In the genomic region with DNA sequence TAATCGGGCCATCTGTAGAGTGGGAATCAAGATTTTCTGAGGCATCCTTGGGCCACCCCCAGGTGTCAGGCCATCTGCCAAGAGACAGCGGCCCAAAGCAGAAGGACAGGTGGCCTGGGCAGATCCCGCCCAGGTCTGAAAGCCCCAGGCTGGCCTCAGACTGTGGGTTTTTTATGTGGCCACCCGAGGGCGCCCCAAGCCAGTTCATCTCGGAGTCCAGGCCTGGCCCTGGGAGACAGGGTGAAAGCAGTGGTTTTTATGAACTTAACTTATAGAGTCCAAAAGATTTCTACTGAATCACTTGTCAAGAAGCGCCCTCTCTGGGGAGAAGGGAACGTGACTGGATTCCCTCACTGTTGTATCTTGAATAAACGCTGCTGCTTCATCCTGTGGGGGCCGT, we compare ENCODE assay signal across 9 cellular contexts. TPM values are rescaled to one million over a fixed set of nuclear protein-coding genes. Genes with fewer than 3 reads are reported as not detected.
DNase-seq lines count a peak whose midpoint lies in the region; ATAC-seq, FAIRE-seq and TF ChIP-seq lines count a peak whose summit lies in the region.
"Not testable (repeated sequence)": the region's sequence is repeated elsewhere in the genome, so short reads cannot be mapped to it uniquely, and the experiment has no call there.
"Had no signal": no experiment of that assay in that cellular context is flagged by ENCODE, and none has a peak within 500 bp of the region (broad histone marks: within the 10 kb centered on the region; RNA-seq: fewer than 3 reads in every experiment).

No MANE protein-coding gene starts in this region.

- not testable (repeated sequence) for BruUV-seq in Panc1 (replicated peaks; lab: Mats Ljungman, UMichigan)

- not testable (repeated sequence) for H3K27ac ChIP-seq in A549; Panc1 (ENCODE audit: low read length); dorsolateral prefrontal cortex; left lung

- not testable (repeated sequence) for TF ChIP-seq CTCF in A549 (IDR thresholded peaks at IDR 0.05)
- TF ChIP-seq CTCF in Panc1 (IDR thresholded peaks at IDR 0.05) = peak; percentile 42
- peak in 50 of 56 donors; percentile 13 to 57 (median 32) for TF ChIP-seq CTCF in dorsolateral prefrontal cortex (IDR thresholded peaks at IDR 0.05 in 54 of 56, conservative IDR thresholded peaks at IDR 0.05 in 2 of 56; ENCODE audit: low read depth in 1 of 56, partially characterized antibody in 56 of 56)
- peak in 1 of 2 donors; percentile 27 for TF ChIP-seq CTCF in left lung (IDR thresholded peaks at IDR 0.05)

- in situ Hi-C loops in Panc1 (cut with HindIII; ENCODE audit: low pct_unique_long_range_greater_than_20kb, low sequenced_read_pairs) = not testable (repeated sequence)

- POLR2A ChIA-PET in A549 (lab: Yijun Ruan, JAX); Panc1 (lab: Charles Lee): not testable (repeated sequence)

- not testable (repeated sequence) for H3K27me3 ChIP-seq in Panc1 (ENCODE audit: control insufficient read depth, insufficient read depth, low read length); dorsolateral prefrontal cortex; left lung

- not testable (repeated sequence) for TF ChIP-seq POLR2A in A549 (IDR thresholded peaks at IDR 0.05; ENCODE audit: low read length)

- not testable (repeated sequence) for FAIRE-seq in A549 (lab: Jason Lieb, UNC)

- TF ChIP-seq EP300 in A549 (IDR thresholded peaks at IDR 0.05) = not testable (repeated sequence)

- H3K36me3 ChIP-seq in Panc1 (ENCODE audit: control insufficient read depth, insufficient read depth, low read length); left lung: not testable (repeated sequence)

- DNase-seq in A549 (ENCODE audit: low read depth in 1 of 2, low spot score in 1 of 2); Panc1 (ENCODE audit: low read depth, low spot score): not testable (repeated sequence)
- DNase-seq in activated CD4-positive, alpha-beta T cell treated with anti-CD3 and anti-CD28 coated beads, Interleukin-2, amount 50 U/mL, for 4 hours = peak; percentile 41 to 45
- peak; percentile 16 to 29 for DNase-seq in activated T-helper 1 cell treated with anti-CD3 and anti-CD28 coated beads, Interleukin-2, amount 50 U/mL, for 16 hours (ENCODE audit: low read depth in 1 of 2, low spot score in 1 of 2)
- DNase-seq in dorsolateral prefrontal cortex = peak in 9 of 10 donors; percentile 10 to 75 (median 43)
- DNase-seq in left lung = peak; percentile 43 to 87
- peak; percentile 84 for DNase-seq in sciatic nerve (ENCODE audit: low spot score)
- peak; percentile 32 to 34 for DNase-seq in stimulated activated CD8-positive, alpha-beta memory T cell treated with anti-CD3 and anti-CD28 coated beads, Interleukin-15, amount 100 ng/mL, for 48 hours (ENCODE audit: low read depth in 2 of 2)

- not testable (repeated sequence) for H3K9me3 ChIP-seq in A549; Panc1 (ENCODE audit: control insufficient read depth, insufficient read depth, low read depth, low read length); left lung

- intact Hi-C loops in Panc1 (cut with micrococcal nuclease; ENCODE audit: unreplicated experiment); dorsolateral prefrontal cortex (cut with DNase I); left lung (cut with DNase I); sciatic nerve (cut with DNase I): not testable (repeated sequence)

- H3K4me1 ChIP-seq in A549; Panc1 (ENCODE audit: control insufficient read depth, insufficient read depth, low read length); left lung: not testable (repeated sequence)

- CTCF ChIA-PET in A549 (lab: Yijun Ruan, JAX); Panc1 (lab: Charles Lee): not testable (repeated sequence)

- not testable (repeated sequence) for ATAC-seq in A549, Panc1, left lung, sciatic nerve

- WGBS in A549 (ENCODE audit: missing lambda C conversion rate) = no CpG with 5 or more reads among the region's 10 CpGs

- not testable (repeated sequence) for H3K4me2 ChIP-seq in A549

- not testable (repeated sequence) for H3K4me3 ChIP-seq in A549; Panc1 (ENCODE audit: low read depth in 2 of 2, low read length in 2 of 2); dorsolateral prefrontal cortex; left lung

- TF ChIP-seq RAD21 in A549 (conservative IDR thresholded peaks at IDR 0.05 in 1 of 2, IDR thresholded peaks at IDR 0.05 in 1 of 2) = peak; percentile 13 to 14; a peak in 1 of 5 replicates

RNA-seq across cellular contexts. Expression of gene GGT1, which starts 47.9 kb away (rescaled TPM):
- polyA plus RNA-seq in A549 (2011; rRNA removed) = 50.1 and 51.5 TPM in 2 replicates
- 89.3 and 113 TPM in 2 replicates for polyA plus RNA-seq in A549 (2012; cell fraction: cytosol; rRNA removed)
- 325 and 377 TPM in 2 replicates for polyA plus RNA-seq in A549 (2012; cell fraction: nucleus; rRNA removed)
- 102 to 125 TPM (median 118 TPM) in 3 replicates for polyA plus RNA-seq in A549 (2017; fragmentation: RNase III; extraction: RNeasy Plus Mini Kit Qiagen cat#74134 plus additional on column Dnase treatment)
- polyA minus RNA-seq in A549 (2011; rRNA and poly(A)+ RNA removed) = 43.4 and 61.4 TPM in 2 replicates
- 2.6 TPM for total RNA-seq in Panc1 (2021; ENCODE audit: unreplicated experiment)
- polyA plus RNA-seq in Panc1 (2012; ENCODE audit: insufficient read length) = 5.5 TPM
- total RNA-seq in dorsolateral prefrontal cortex = 10 to 100 TPM in 107 of 120 experiments, 1 to 10 TPM in 13; 6.2 to 29.0 (median 13.6) TPM
- total RNA-seq in left lung = 10 to 100 TPM; 42.5 to 96.4 TPM
- total RNA-seq in sciatic nerve = 9.0 TPM
- total RNA-seq: ascending aorta had no signal

RNA-seq across cellular contexts. Expression of gene LRRC75B, which starts 58.0 kb away (rescaled TPM):
- polyA plus RNA-seq in A549 (2011; rRNA removed) (5.3 and 6.2 TPM in 2 replicates), A549 (2017; fragmentation: RNase III; extraction: RNeasy Plus Mini Kit Qiagen cat#74134 plus additional on column Dnase treatment) (5.5 to 8.3 TPM (median 7.1 TPM) in 3 replicates)
- polyA plus RNA-seq in A549 (2012; cell fraction: cytosol; rRNA removed) = 9.7 and 13.7 TPM in 2 replicates
- polyA plus RNA-seq in A549 (2012; cell fraction: nucleus; rRNA removed) = 40.9 and 50.7 TPM in 2 replicates
- 5.1 and 7.3 TPM in 2 replicates for polyA minus RNA-seq in A549 (2011; rRNA and poly(A)+ RNA removed)
- total RNA-seq in Panc1 (2021; ENCODE audit: unreplicated experiment) (4.1 TPM), dorsolateral prefrontal cortex (10 to 100 TPM in 111 of 120 experiments, 1 to 10 TPM in 9; 6.4 to 27.7 (median 13.8) TPM), left lung (10 to 100 TPM in 1 of 2 donors, 1 to 10 TPM in 1; 6.8 to 11.4 TPM), sciatic nerve (17.5 TPM)
- 8.3 TPM for polyA plus RNA-seq in Panc1 (2012; ENCODE audit: insufficient read length)
